In genomic region chr12:127716181-127716580, GRCh38 we compare ENCODE assay signal across 22 cellular contexts.
"Had no signal": no experiment of that assay in that cellular context is flagged by ENCODE, and none has a peak within 500 bp of the region (broad histone marks: within the 10 kb centered on the region; RNA-seq: fewer than 3 reads in every experiment).

No MANE protein-coding gene starts in this region.

- H3K27ac ChIP-seq: ascending aorta, cardiac muscle cell, KMS-11, SJSA1 had no signal

- H3K36me3 ChIP-seq: ascending aorta, cardiac muscle cell, SJSA1 had no signal

- H3K4me2 ChIP-seq: KMS-11, SK-N-SH had no signal

- H3K9ac ChIP-seq: KMS-11, SK-N-SH had no signal

- DNase-seq: activated CD4-positive, alpha-beta T cell treated with anti-CD3 and anti-CD28 coated beads for 36 hours; activated CD4-positive, alpha-beta T cell treated with anti-CD3 and anti-CD28 coated beads, Interleukin-2, amount 10 ng/mL, durations not matched to agents 7 days and 5 days; activated CD4-positive, alpha-beta T cell treated with anti-CD3 and anti-CD28 coated beads, Interleukin-2, amount 50 U/mL, for 48 hours; activated CD8-positive, alpha-beta T cell treated with anti-CD3 and anti-CD28 coated beads, Interleukin-2, amount 10 ng/mL, durations not matched to agents 7 days and 5 days; activated gamma-delta T cell; activated naive CD4-positive, alpha-beta T cell treated with Interleukin-2 at 50 U/mL for 16 hours; activated naive CD8-positive, alpha-beta T cell treated with anti-CD3 and anti-CD28 coated beads, Interleukin-2, amount 10 ng/mL, durations not matched to agents 7 days and 5 days; activated T-cell treated with anti-CD3 and anti-CD28 coated beads, Interleukin-2, amount 50 U/mL, for 24 hours; amygdala; MM.1S; MV-4-11; NCI-H1092; NCI-H1417 treated with DMSO at 0.1 percent for 48 hours; NCI-H187 treated with DMSO at 0.1 percent for 48 hours; NCI-H2081; NCI-H510A treated with DMSO at 0.1 percent for 48 hours; SHP77; SK-N-SH had no signal

- H3K9me2 ChIP-seq: SK-N-SH had no signal

- H3K9me3 ChIP-seq: ascending aorta, SJSA1, SK-N-SH had no signal

- H3K4me3 ChIP-seq: ascending aorta, cardiac muscle cell, SJSA1 had no signal

- H3K4me1 ChIP-seq: ascending aorta, SJSA1 had no signal

- H3K27me3 ChIP-seq: ascending aorta, cardiac muscle cell, SJSA1 had no signal
